10 cellular contexts compared by ENCODE assay signal in genomic region chr13:34207334-34207733, GRCh38.
DNase-seq lines count a peak whose midpoint lies in the region; ATAC-seq and TF ChIP-seq lines count a peak whose summit lies in the region.
"Had no signal": no experiment of that assay in that cellular context is flagged by ENCODE, and none has a peak within 500 bp of the region (broad histone marks: within the 10 kb centered on the region; RNA-seq: fewer than 3 reads in every experiment).

No MANE protein-coding gene starts in this region.

- DNase-seq in ELR (ENCODE audit: low read depth) = peak; percentile 79
- no peak for DNase-seq in RWPE2 (ENCODE audit: low spot score)
- DNase-seq in fibroblast of the conjunctiva (ENCODE audit: low read depth) = peak; percentile 22
- peak; percentile 2 for DNase-seq in renal cortical epithelial cell (ENCODE audit: low read depth)
- no peak for DNase-seq in NOMO-1 (lab: John Stamatoyannopoulos, UW; ENCODE audit: unreplicated experiment in 2 of 2)
- DNase-seq in NCI-H2227 treated with DMSO at 0.1 percent for 48 hours (lab: John Stamatoyannopoulos, UW) = no peak
- no peak for DNase-seq in central memory CD4-positive, alpha-beta T cell
- DNase-seq: DND-41, NCI-H1417 treated with DMSO at 0.1 percent for 48 hours had no signal

- no peak for TF ChIP-seq CTCF in RWPE2 (IDR thresholded peaks at IDR 0.05; ENCODE audit: poor library complexity, severe bottlenecking)

- H3K4me1 ChIP-seq in RWPE2 (ENCODE audit: insufficient read depth, poor library complexity, severe bottlenecking) = no peaks in the 10 kb centered on the region

- H3K36me3 ChIP-seq in RWPE2 (ENCODE audit: low read depth) = no peaks in the 10 kb centered on the region

- ATAC-seq in RWPE2 (ENCODE audit: low read depth) = peak; percentile 68; the same call in 1 of the 3 replicates
- ATAC-seq in GM19023 (IDR thresholded peaks at IDR 0.05; ENCODE audit: unreplicated experiment) = no peak

- no peaks in the 10 kb centered on the region for H3K9me3 ChIP-seq in RWPE2 (ENCODE audit: severe bottlenecking)

- H3K4me3 ChIP-seq in RWPE2 (ENCODE audit: severe bottlenecking) = no peak overlapping the region

- H3K27ac ChIP-seq in RWPE2 (ENCODE audit: poor library complexity, severe bottlenecking) = no peak overlapping the region

- H3K27me3 ChIP-seq in RWPE2 (ENCODE audit: insufficient read depth, poor library complexity, severe bottlenecking) = no peaks in the 10 kb centered on the region

Comparison
In these comparisons a context has a peak if more than half of its experiments do, and no peak if none do; other contexts are left out.
1. DNase-seq: peak in ELR (single experiment), fibroblast of the conjunctiva (single experiment) and renal cortical epithelial cell (single experiment); none in RWPE2 (single experiment), NOMO-1 (0 of 2), NCI-H2227 treated with DMSO at 0.1 percent for 48 hours (single experiment) and central memory CD4-positive, alpha-beta T cell (single experiment).